Comparison of ENCODE assay signal across 20 cellular contexts in the genomic region with DNA sequence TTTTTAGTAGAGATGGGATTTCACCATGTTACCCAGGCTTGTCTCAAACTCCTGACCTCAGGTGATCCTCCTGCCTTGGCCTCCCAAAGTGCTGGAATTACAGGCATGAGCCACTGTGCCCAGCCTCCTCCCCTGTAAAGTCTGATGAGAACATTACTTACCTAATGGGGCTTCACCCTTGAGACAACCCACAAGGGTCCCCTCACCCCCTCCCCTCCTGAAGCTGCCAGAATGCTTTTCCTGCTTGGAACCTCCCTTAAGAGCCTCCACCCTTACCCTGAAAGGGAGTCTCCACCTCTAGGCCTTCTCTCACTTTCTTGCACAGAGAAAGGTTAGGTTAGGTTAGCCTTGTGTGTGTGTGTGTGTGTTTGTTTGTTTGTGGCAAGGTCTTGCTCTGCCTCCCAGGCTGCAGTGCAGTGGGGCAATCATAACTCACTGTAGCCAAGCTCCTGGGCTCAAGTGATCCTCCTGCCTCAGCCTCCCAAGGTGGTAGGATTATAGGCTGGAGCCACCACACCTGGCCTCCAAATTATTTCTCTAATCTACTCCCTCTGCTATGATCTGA. TPM values are rescaled to one million over a fixed set of nuclear protein-coding genes. Genes with fewer than 3 reads are reported as not detected.
DNase-seq lines count a peak whose midpoint lies in the region; ATAC-seq, FAIRE-seq and TF ChIP-seq lines count a peak whose summit lies in the region.
"Had no signal": no experiment of that assay in that cellular context is flagged by ENCODE, and none has a peak within 500 bp of the region (broad histone marks: within the 10 kb centered on the region; RNA-seq: fewer than 3 reads in every experiment).

No MANE protein-coding gene starts in this region.

- H3K4me1 ChIP-seq in A549 (peaks cover 77% of the 10 kb centered on the region), HEK293 (ENCODE audit: control insufficient read depth, insufficient read depth, low read length) (peaks cover 4% of the 10 kb centered on the region; the same call in 1 of the 2 replicates)
- H3K4me1 ChIP-seq in CD8-positive, alpha-beta T cell (ENCODE audit: insufficient read depth, low read length): no peaks in the 10 kb centered on the region

- H3K27me3 ChIP-seq in CD8-positive, alpha-beta T cell (ENCODE audit: insufficient read depth, low read length): no peaks in the 10 kb centered on the region

- H3K9me3 ChIP-seq in A549: no peaks in the 10 kb centered on the region
- no peaks in the 10 kb centered on the region for H3K9me3 ChIP-seq in HEK293 (ENCODE audit: control insufficient read depth, insufficient read depth, low read depth, low read length)
- no peaks in the 10 kb centered on the region for H3K9me3 ChIP-seq in CD8-positive, alpha-beta T cell (ENCODE audit: low read length)

- no peaks in the 10 kb centered on the region for H3K36me3 ChIP-seq in HEK293 (ENCODE audit: control insufficient read depth in 2 of 2, insufficient read depth in 1 of 2, low read length in 2 of 2)
- H3K36me3 ChIP-seq in CD8-positive, alpha-beta T cell (ENCODE audit: insufficient read depth, low read length): no peaks in the 10 kb centered on the region

- no peak for TF ChIP-seq RAD21 in A549 (conservative IDR thresholded peaks at IDR 0.05 in 1 of 2, IDR thresholded peaks at IDR 0.05 in 1 of 2)

- H3K4me2 ChIP-seq in A549: peak overlapping the region; percentile 75

- FAIRE-seq in A549 (lab: Jason Lieb, UNC): no peak
- FAIRE-seq: GM12878 had no signal

- no peak overlapping the region for H3K4me3 ChIP-seq in A549
- H3K4me3 ChIP-seq in HEK293 (ENCODE audit: low read depth, low read length): no peak overlapping the region
- no peak overlapping the region for H3K4me3 ChIP-seq in CD8-positive, alpha-beta T cell (ENCODE audit: low read depth, low read length)
- H3K4me3 ChIP-seq: GM12878 had no signal

- POLR2A ChIA-PET in A549 (lab: Yijun Ruan, JAX): no interaction called here
- POLR2A ChIA-PET in HEK293 (lab: Yijun Ruan, JAX): no interaction called here
- POLR2A ChIA-PET in CD8-positive, alpha-beta T cell (lab: Charles Lee): no interaction called here

- H3K4me3 Mint-ChIP-seq in mesothelial cell of epicardium: no peak overlapping the region
- H3K4me3 Mint-ChIP-seq in CD8-positive, alpha-beta T cell: no peak overlapping the region
- H3K4me3 Mint-ChIP-seq: CD4-positive, CD25-positive, alpha-beta regulatory T cell; H9 had no signal

- intact Hi-C loops in CD8-positive, alpha-beta T cell (cut with DNase I, micrococcal nuclease): no loop called here

- no peaks in the 10 kb centered on the region for H3K27me3 Mint-ChIP-seq in mesothelial cell of epicardium (ENCODE audit: low read depth)
- H3K27me3 Mint-ChIP-seq in CD8-positive, alpha-beta T cell (ENCODE audit: low read depth): peaks cover 4% of the 10 kb centered on the region

- H3K4me1 Mint-ChIP-seq in mesothelial cell of epicardium: peaks cover 28% of the 10 kb centered on the region
- no peaks in the 10 kb centered on the region for H3K4me1 Mint-ChIP-seq in CD8-positive, alpha-beta T cell (ENCODE audit: low read depth)

- H3K36me3 Mint-ChIP-seq in mesothelial cell of epicardium: no peaks in the 10 kb centered on the region
- H3K36me3 Mint-ChIP-seq in CD8-positive, alpha-beta T cell: no peaks in the 10 kb centered on the region
- H3K36me3 Mint-ChIP-seq: CD4-positive, CD25-positive, alpha-beta regulatory T cell had no signal

- no peak for TF ChIP-seq POLR2A in A549 (IDR thresholded peaks at IDR 0.05; ENCODE audit: low read length)

- TF ChIP-seq CTCF in A549 (IDR thresholded peaks at IDR 0.05): no peak
- TF ChIP-seq CTCF in HEK293 (tag by site-specific recombination; IDR thresholded peaks at IDR 0.05): no peak
- no peak for TF ChIP-seq CTCF in mesothelial cell of epicardium (IDR thresholded peaks at IDR 0.05; ENCODE audit: unreplicated experiment)
- TF ChIP-seq CTCF in CD8-positive, alpha-beta T cell (IDR thresholded peaks at IDR 0.05): no peak

- CTCF ChIA-PET in A549 (lab: Yijun Ruan, JAX) (interaction anchor here (1.2 to 2.2 kb wide), 4 partner anchors 11 to 51 kb away, joined by 3 to 9 read pairs (median 4); no protein-coding TSS in a partner anchor), HEK293 (lab: Yijun Ruan, JAX) (interaction anchor here (0.7 kb wide), 1 partner anchor 20 kb away, joined by 3 read pairs; no protein-coding TSS in a partner anchor)
- CTCF ChIA-PET in CD8-positive, alpha-beta T cell (lab: Charles Lee): no interaction called here

- no peaks in the 10 kb centered on the region for H3K9me3 Mint-ChIP-seq in mesothelial cell of epicardium
- H3K9me3 Mint-ChIP-seq in CD8-positive, alpha-beta T cell: no peaks in the 10 kb centered on the region
- H3K9me3 Mint-ChIP-seq: H9 had no signal

- peak overlapping the region; percentile 75 for H3K27ac Mint-ChIP-seq in mesothelial cell of epicardium
- no peak overlapping the region for H3K27ac Mint-ChIP-seq in CD8-positive, alpha-beta T cell
- H3K27ac Mint-ChIP-seq: H9 had no signal

- TF ChIP-seq EP300 in A549 (IDR thresholded peaks at IDR 0.05): no peak

- 0 out of 6 replicates have a peak, but pooled peaks of 1 of the 2 experiments have one; percentile 4 for ATAC-seq in A549
- ATAC-seq in CD8-positive, alpha-beta T cell: no peak
- ATAC-seq: GM12878 had no signal

- peak overlapping the region; percentile 83 to 89 for H3K27ac ChIP-seq in A549
- no peak overlapping the region for H3K27ac ChIP-seq in HEK293 (ENCODE audit: extremely low read depth, low read depth, low read length)
- H3K27ac ChIP-seq in caudate nucleus (ENCODE audit: low read depth, low read length): peak overlapping the region; percentile 97
- H3K27ac ChIP-seq in CD8-positive, alpha-beta T cell (ENCODE audit: low read depth, low read length): no peak overlapping the region

- DNase-seq in A549 (ENCODE audit: low read depth in 1 of 2, low spot score in 1 of 2) (peak in 1 of 2 experiments; percentile 61), caudate nucleus (lab: John Stamatoyannopoulos, UW) (no peak), mesothelial cell of epicardium (ENCODE audit: low spot score in 2 of 2, unreplicated experiment in 2 of 2) (no peak), GM03348 (ENCODE audit: low spot score) (no peak), NAMALWA (ENCODE audit: low spot score) (no peak)
- DNase-seq in CD8-positive, alpha-beta T cell: no peak
- DNase-seq: CD4-positive, CD25-positive, alpha-beta regulatory T cell; DMS 273 treated with DMSO at 0.1 percent for 48 hours; DMS79 treated with DMSO at 0.1 percent for 48 hours; H9; KG1; NCI-H2029 treated with DMSO at 0.1 percent for 48 hours; NCI-H2171; OCI-M1; RPMI8226; SHP77 had no signal

TF ChIP-seq in A549, 52 proteins besides CTCF, POLR2A, EP300 and RAD21 (continues in another document):
- no peak for TF ChIP-seq ESRRA (IDR thresholded peaks at IDR 0.05; ENCODE audit: borderline replicate concordance, low read length)
- TF ChIP-seq CBX2 (IDR thresholded peaks at IDR 0.05; ENCODE audit: borderline replicate concordance, low read depth): no peak
- TF ChIP-seq POLR2AphosphoS2 (conservative IDR thresholded peaks at IDR 0.05; ENCODE audit: low read length): no peak
- no peak for TF ChIP-seq FOSL2 (IDR thresholded peaks at IDR 0.05)
- TF ChIP-seq FOSL2 (CRISPR knock-in tag; IDR thresholded peaks at IDR 0.05): no peak
- TF ChIP-seq CHD2 (IDR thresholded peaks at IDR 0.05; ENCODE audit: low read length, partially characterized antibody): no peak
- TF ChIP-seq, protein P1, sequence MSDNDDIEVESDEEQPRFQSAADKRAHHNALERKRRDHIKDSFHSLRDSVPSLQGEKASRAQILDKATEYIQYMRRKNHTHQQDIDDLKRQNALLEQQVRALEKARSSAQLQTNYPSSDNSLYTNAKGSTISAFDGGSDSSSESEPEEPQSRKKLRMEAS (IDR thresholded peaks at IDR 0.05): no peak
- no peak for TF ChIP-seq KDM5A (IDR thresholded peaks at IDR 0.05)
- no peak for TF ChIP-seq RFX5 (IDR thresholded peaks at IDR 0.05)
- TF ChIP-seq HDAC2 (IDR thresholded peaks at IDR 0.05): no peak

TF ChIP-seq in HEK293, 187 proteins besides CTCF, POLR2A, EP300 and RAD21:
- TF ChIP-seq ZNF132 (tag by site-specific recombination; IDR thresholded peaks at IDR 0.05; ENCODE audit: borderline replicate concordance) (no peak), GLIS1 (tag by site-specific recombination; IDR thresholded peaks at IDR 0.05) (peak; percentile 84)

RNA-seq across cellular contexts. Expression of a gene that starts 8.9 kb away (rescaled TPM):
- polyA plus RNA-seq in A549 (2011; rRNA removed) (0.43 and 1.3 TPM in 2 replicates), A549 (2017; fragmentation: RNase III; extraction: RNeasy Plus Mini Kit Qiagen cat#74134 plus additional on column Dnase treatment) (0.30 to 0.40 TPM (median 0.38 TPM) in 3 replicates)
- polyA plus RNA-seq in A549 (2012; cell fraction: cytosol; rRNA removed): 0.24 and 0.58 TPM in 2 replicates
- polyA plus RNA-seq in A549 (2012; cell fraction: nucleus; rRNA removed): 1.2 and 1.8 TPM in 2 replicates
- 1.9 and 2.6 TPM in 2 replicates for polyA minus RNA-seq in A549 (2011; rRNA and poly(A)+ RNA removed)
- total RNA-seq in mesothelial cell of epicardium: 0.22 to 0.32 TPM in 2 of 3 replicates, not detected in the other
- total RNA-seq in CD8-positive, alpha-beta T cell: 1 to 10 TPM in 1 of 2 experiments, under 1 TPM in 1; 0.72 to 1.3 TPM
- total RNA-seq: A673; CD4-positive, CD25-positive, alpha-beta regulatory T cell; GM12878 had no signal
- polyA plus RNA-seq: BJ; CD4-positive, CD25-positive, alpha-beta regulatory T cell had no signal

Comparison
In these comparisons a context has a peak if more than half of its experiments do, and no peak if none do; other contexts are left out.
1. H3K27ac ChIP-seq: peak in A549 (2 of 2) and caudate nucleus (single experiment); none in HEK293 (single experiment) and CD8-positive, alpha-beta T cell (single experiment).